In genomic region chr9:125537442-125538091, GRCh38 we compare ENCODE assay signal across 15 cellular contexts.
A peak's percentile ranks its signal among the peaks of the same experiment; 100 is the strongest.
DNase-seq lines count a peak whose midpoint lies in the region; ATAC-seq, FAIRE-seq and TF ChIP-seq lines count a peak whose summit lies in the region.
"Had no signal": no experiment of that assay in that cellular context is flagged by ENCODE, and none has a peak within 500 bp of the region (broad histone marks: within the 10 kb centered on the region; RNA-seq: fewer than 3 reads in every experiment).

No MANE protein-coding gene starts in this region.

- TF ChIP-seq CTCF in MCF 10A (IDR thresholded peaks at IDR 0.05; ENCODE audit: unreplicated experiment) (no peak), HepG2 (CRISPR knock-in tag; IDR thresholded peaks at IDR 0.05) (no peak), transverse colon (IDR thresholded peaks at IDR 0.05) (no peak)

- H3K36me3 Mint-ChIP-seq in MCF 10A (ENCODE audit: insufficient read depth, unreplicated experiment), result peaks cover 7% of the 10 kb centered on the region

- peak overlapping the region; percentile 92 for H3K27ac Mint-ChIP-seq in MCF 10A (ENCODE audit: low read depth, unreplicated experiment)
- H3K27ac Mint-ChIP-seq: activated naive CD4-positive, alpha-beta T cell treated with anti-CD3 and anti-CD28 coated beads, Interleukin-2, amount 50 U/mL, for 24 hours; immature natural killer cell had no signal

- CTCF ChIA-PET in MCF 10A (lab: Yijun Ruan, JAX), result interaction anchor here (0.6 to 3.0 kb wide), 3 partner anchors 21 to 361 kb away, joined by 5 to 10 read pairs (median 5); no protein-coding TSS in a partner anchor
- CTCF ChIA-PET in HepG2 (lab: Yijun Ruan, JAX; ENCODE audit: low intra/inter-chr PET ratio, low total read pairs), result no interaction called here

- 27% methylated on average over 2 of the region's 2 CpGs for WGBS in HepG2 (ENCODE audit: low lambda C conversion rate)
- WGBS in transverse colon (ENCODE audit: low coverage in 1 of 2), 2 donors, result 90 to 100% methylated on average over 1 to 2 of the region's 2 CpGs

- H2AFZ ChIP-seq in HepG2 (ENCODE audit: low read length), result no peak overlapping the region

- peaks cover 0 to 6% of the 10 kb centered on the region in 2 experiments; a peak in 2 of 5 replicates for H3K36me3 ChIP-seq in HepG2 (replicated peaks in 1 of 2; ENCODE audit: control insufficient read depth in 1 of 2, insufficient read depth in 2 of 2, low read length in 2 of 2)
- no peaks in the 10 kb centered on the region for H3K36me3 ChIP-seq in transverse colon

- peak overlapping the region in 1 of 3 experiments; percentile 8; a peak in 1 of 6 replicates for H3K4me3 ChIP-seq in HepG2 (replicated peaks in 1 of 3; ENCODE audit: insufficient read depth in 1 of 3, low read depth in 2 of 3, low read length in 3 of 3)
- H3K4me3 ChIP-seq in transverse colon, result no peak overlapping the region

- TF ChIP-seq POLR2A in HepG2 (IDR thresholded peaks at IDR 0.05; ENCODE audit: insufficient read depth in 1 of 2, low read depth in 2 of 2, low read length in 2 of 2) (no peak), transverse colon (IDR thresholded peaks at IDR 0.05) (no peak), H54 (IDR thresholded peaks at IDR 0.05; ENCODE audit: low read depth, low read length) (no peak)

- H3K79me2 ChIP-seq in HepG2 (ENCODE audit: insufficient read depth, low read length), result no peaks in the 10 kb centered on the region

- H4K20me1 ChIP-seq in HepG2 (ENCODE audit: insufficient read depth, low read length), result no peaks in the 10 kb centered on the region

- TF ChIP-seq EP300 in HepG2 (IDR thresholded peaks at IDR 0.05; ENCODE audit: low read depth in 2 of 2, low read length in 2 of 2) (no peak), HepG2 (CRISPR knock-in tag; IDR thresholded peaks at IDR 0.05; ENCODE audit: borderline replicate concordance) (no peak), transverse colon (IDR thresholded peaks at IDR 0.05; ENCODE audit: low read depth) (no peak)

- peak; percentile 96 for ATAC-seq in HepG2

- DNase-seq in NCI-H748 (lab: John Stamatoyannopoulos, UW; ENCODE audit: unreplicated experiment) (peak; percentile 38), NCI-H748 treated with DMSO at 0.1 percent for 48 hours (lab: John Stamatoyannopoulos, UW) (no peak), MCF 10A (ENCODE audit: unreplicated experiment) (no peak), HepG2 (ENCODE audit: low spot score) (no peak), transverse colon (no peak), H54 (ENCODE audit: insufficient read length, low spot score) (no peak), HPDE6-E6E7 (ENCODE audit: extremely low spot score) (no peak), NCI-H526 treated with DMSO at 0.1 percent for 48 hours (lab: John Stamatoyannopoulos, UW) (no peak)
- DNase-seq: 8988T, immature natural killer cell, retina had no signal

- TF ChIP-seq RAD21 in HepG2 (CRISPR knock-in tag; IDR thresholded peaks at IDR 0.05), result no peak

- FAIRE-seq in HepG2 (lab: Jason Lieb, UNC) (no peak), H54 (lab: Jason Lieb, UNC) (no peak)
- FAIRE-seq: colon, D721Med, TTC549 had no signal

- peak overlapping the region; percentile 44 for H3K4me2 ChIP-seq in HepG2 (ENCODE audit: low read depth, low read length)

- no peak overlapping the region for H3K9ac ChIP-seq in HepG2 (ENCODE audit: insufficient read depth, low read depth, low read length)

- no TSS peak for BruUV-seq in MCF 10A (replicated peaks; lab: Mats Ljungman, UMichigan)
- no TSS peak for BruUV-seq in HepG2 (replicated peaks; lab: Mats Ljungman, UMichigan)

- in situ Hi-C loops in HepG2 (cut with HindIII; ENCODE audit: extremely low pct_ligation_motif_present, low pct_unique_long_range_greater_than_20kb), result no loop called here
- in situ Hi-C loops in transverse colon (cut with MboI; ENCODE audit: low pct_ligation_motif_present in 1 of 4, low pct_unique_long_range_greater_than_20kb in 1 of 4, low sequenced_read_pairs in 3 of 4), result no loop called here

- H3K9me3 ChIP-seq in HepG2 (ENCODE audit: low read length) (no peaks in the 10 kb centered on the region), transverse colon (no peaks in the 10 kb centered on the region)

- intact Hi-C loops in MCF 10A (cut with micrococcal nuclease) (no loop called here), HepG2 (cut with micrococcal nuclease; ENCODE audit: unreplicated experiment) (loop anchor here (10.0 kb wide), 1 partner anchor 53 kb away; no protein-coding TSS in a partner anchor), transverse colon (cut with DNase I; ENCODE audit: low total_unique reads) (no loop called here)

- H3K4me1 Mint-ChIP-seq in MCF 10A (ENCODE audit: insufficient read depth, unreplicated experiment), result peaks cover 38% of the 10 kb centered on the region
- H3K4me1 Mint-ChIP-seq: immature natural killer cell had no signal

- H3K27ac ChIP-seq in HepG2 (ENCODE audit: extremely low read length, insufficient read depth, low read length) (peak overlapping the region; percentile 51), transverse colon (peak overlapping the region; percentile 5 to 52 (median 28))

- no peaks in the 10 kb centered on the region for H3K27me3 Mint-ChIP-seq in MCF 10A (ENCODE audit: insufficient read depth, unreplicated experiment)
- H3K27me3 Mint-ChIP-seq: activated naive CD4-positive, alpha-beta T cell treated with anti-CD3 and anti-CD28 coated beads, Interleukin-2, amount 50 U/mL, for 24 hours had no signal

- POLR2A ChIA-PET in MCF 10A (lab: Yijun Ruan, JAX), result interaction anchor here (1.0 to 1.8 kb wide), 4 partner anchors 16 to 212 kb away, joined by 3 to 8 read pairs (median 4); no protein-coding TSS in a partner anchor
- POLR2A ChIA-PET in HepG2 (lab: Yijun Ruan, JAX), result no interaction called here

- peaks cover 41% of the 10 kb centered on the region for H3K4me1 ChIP-seq in HepG2 (ENCODE audit: insufficient read depth, low read length)
- peaks cover 4 to 22% (median 14%) of the 10 kb centered on the region in 4 donors for H3K4me1 ChIP-seq in transverse colon

- H3K9me3 Mint-ChIP-seq in MCF 10A (ENCODE audit: unreplicated experiment), result no peaks in the 10 kb centered on the region
- H3K9me3 Mint-ChIP-seq: activated naive CD4-positive, alpha-beta T cell treated with anti-CD3 and anti-CD28 coated beads, Interleukin-2, amount 50 U/mL, for 24 hours; immature natural killer cell had no signal

- peak overlapping the region; percentile 54 for H3K4me3 Mint-ChIP-seq in MCF 10A (ENCODE audit: unreplicated experiment)
- H3K4me3 Mint-ChIP-seq: activated naive CD4-positive, alpha-beta T cell treated with anti-CD3 and anti-CD28 coated beads, Interleukin-2, amount 50 U/mL, for 24 hours; immature natural killer cell had no signal

- H3K27me3 ChIP-seq in HepG2 (ENCODE audit: control insufficient read depth in 1 of 2, insufficient read depth in 2 of 2, low read length in 2 of 2) (no peaks in the 10 kb centered on the region), transverse colon (no peaks in the 10 kb centered on the region)

TF ChIP-seq in HepG2, 621 proteins besides CTCF, POLR2A, EP300 and RAD21 (continues in another document):
- TF ChIP-seq ZNF761 (CRISPR knock-in tag; conservative IDR thresholded peaks at IDR 0.05) (0 out of 2 replicates have a peak, but pooled peaks have one; percentile 61), ZNF121 (CRISPR knock-in tag; IDR thresholded peaks at IDR 0.05) (0 out of 2 replicates have a peak, but pooled peaks have one; percentile 26), NR2C2 (CRISPR knock-in tag; IDR thresholded peaks at IDR 0.05; ENCODE audit: borderline replicate concordance) (0 out of 2 replicates have a peak, but pooled peaks have one; percentile 18), ZNF501 (CRISPR knock-in tag; IDR thresholded peaks at IDR 0.05) (0 out of 2 replicates have a peak, but pooled peaks have one; percentile 46), ZNF280B (CRISPR knock-in tag; IDR thresholded peaks at IDR 0.05; ENCODE audit: borderline replicate concordance) (no peak), ZSCAN29 (CRISPR knock-in tag; conservative IDR thresholded peaks at IDR 0.05) (0 out of 2 replicates have a peak, but pooled peaks have one; percentile 68), ZNF567 (CRISPR knock-in tag; IDR thresholded peaks at IDR 0.05; ENCODE audit: borderline replicate concordance) (peak; percentile 38; the same call in 1 of the 2 replicates), ZMYM2 (CRISPR knock-in tag; IDR thresholded peaks at IDR 0.05) (0 out of 2 replicates have a peak, but pooled peaks have one; percentile 44), HNF1B (CRISPR knock-in tag; IDR thresholded peaks at IDR 0.05) (0 out of 2 replicates have a peak, but pooled peaks have one; percentile 18), ZNF614 (CRISPR knock-in tag; IDR thresholded peaks at IDR 0.05; ENCODE audit: borderline replicate concordance) (0 out of 2 replicates have a peak, but pooled peaks have one; percentile 10), ZNF510 (CRISPR knock-in tag; IDR thresholded peaks at IDR 0.05; ENCODE audit: low read depth) (0 out of 2 replicates have a peak, but pooled peaks have one; percentile 37), SALL1 (CRISPR knock-in tag; IDR thresholded peaks at IDR 0.05) (peak; percentile 47), FOXA3 (CRISPR knock-in tag; IDR thresholded peaks at IDR 0.05) (no peak), DPF2 (CRISPR knock-in tag; IDR thresholded peaks at IDR 0.05; ENCODE audit: borderline replicate concordance, low read depth) (0 out of 2 replicates have a peak, but pooled peaks have one; percentile 34)
